20 cellular contexts compared by ENCODE assay signal in genomic region chr2:191270303-191271178, GRCh38. TPM values are rescaled to one million over a fixed set of nuclear protein-coding genes. Genes with fewer than 3 reads are reported as not detected.
DNase-seq lines count a peak whose midpoint lies in the region; ATAC-seq, FAIRE-seq and TF ChIP-seq lines count a peak whose summit lies in the region.
"Had no signal": no experiment of that assay in that cellular context is flagged by ENCODE, and none has a peak within 500 bp of the region (broad histone marks: within the 10 kb centered on the region; RNA-seq: fewer than 3 reads in every experiment).

No MANE protein-coding gene starts in this region.

- CTCF ChIA-PET in HepG2 (lab: Yijun Ruan, JAX; ENCODE audit: low intra/inter-chr PET ratio, low total read pairs): no interaction called here
- CTCF ChIA-PET in SK-N-SH (lab: Yijun Ruan, JAX): interaction anchor here (1.2 to 1.6 kb wide), 2 partner anchors 9 to 46 kb away, joined by 3 to 4 read pairs; no protein-coding TSS in a partner anchor

- in situ Hi-C loops in HepG2 (cut with HindIII; ENCODE audit: extremely low pct_ligation_motif_present, low pct_unique_long_range_greater_than_20kb): no loop called here

- FAIRE-seq in HepG2 (lab: Jason Lieb, UNC): no peak
- FAIRE-seq: astrocyte, colon, GM18507 had no signal

- TF ChIP-seq CTCF in GM23338 (conservative IDR thresholded peaks at IDR 0.05; ENCODE audit: low read depth in 2 of 2) (no peak), neural progenitor cell (IDR thresholded peaks at IDR 0.05) (no peak), HepG2 (CRISPR knock-in tag; IDR thresholded peaks at IDR 0.05) (no peak), SK-N-SH (IDR thresholded peaks at IDR 0.05) (no peak), spleen (IDR thresholded peaks at IDR 0.05 in 8 of 11, conservative IDR thresholded peaks at IDR 0.05 in 3 of 11) (no peak)

- no peaks in the 10 kb centered on the region for H3K9me2 ChIP-seq in GM23338 (ENCODE audit: insufficient read depth)
- no peaks in the 10 kb centered on the region for H3K9me2 ChIP-seq in SK-N-SH

- H3K9ac ChIP-seq in neural progenitor cell: no peak overlapping the region
- no peak overlapping the region for H3K9ac ChIP-seq in HepG2 (ENCODE audit: insufficient read depth, low read depth, low read length)
- H3K9ac ChIP-seq in SK-N-SH: no peak overlapping the region

- H3K27ac ChIP-seq in GM23338 (ENCODE audit: low read depth): no peak overlapping the region
- peak overlapping the region; percentile 90 for H3K27ac ChIP-seq in neural progenitor cell
- no peak overlapping the region for H3K27ac ChIP-seq in HepG2 (ENCODE audit: extremely low read length, insufficient read depth, low read length)
- no peak overlapping the region; a peak in 1 of 4 replicates for H3K27ac ChIP-seq in SK-N-SH (ENCODE audit: low read depth in 2 of 2, low read length in 1 of 2)
- no peak overlapping the region for H3K27ac ChIP-seq in spleen
- H3K27ac ChIP-seq: neutrophil had no signal

- no TSS peak for BruUV-seq in HepG2 (replicated peaks; lab: Mats Ljungman, UMichigan)

- H3K4me3 Mint-ChIP-seq in GM23338: no peak overlapping the region
- H3K4me3 Mint-ChIP-seq in neural progenitor cell: peak overlapping the region; percentile 7

- ATAC-seq in GM23338 (peak; percentile 28; the same call in 2 of the 3 replicates), HepG2 (no peak)
- ATAC-seq: left colon had no signal

- H3K27me3 ChIP-seq in GM23338 (ENCODE audit: insufficient read depth) (no peaks in the 10 kb centered on the region), neural progenitor cell (no peaks in the 10 kb centered on the region), HepG2 (ENCODE audit: control insufficient read depth in 1 of 2, insufficient read depth in 2 of 2, low read length in 2 of 2) (no peaks in the 10 kb centered on the region), SK-N-SH (ENCODE audit: insufficient read depth) (no peaks in the 10 kb centered on the region), spleen (replicated peaks in 1 of 7) (no peaks in the 10 kb centered on the region)
- H3K27me3 ChIP-seq: neutrophil had no signal

- H3K79me2 ChIP-seq in GM23338 (replicated peaks; ENCODE audit: insufficient read depth) (peaks cover 100% of the 10 kb centered on the region), neural progenitor cell (ENCODE audit: low read depth) (peaks cover 100% of the 10 kb centered on the region), HepG2 (ENCODE audit: insufficient read depth, low read length) (peaks cover 93% of the 10 kb centered on the region), SK-N-SH (ENCODE audit: insufficient read depth) (peaks cover 100% of the 10 kb centered on the region)

- H2AFZ ChIP-seq in GM23338 (no peak overlapping the region), neural progenitor cell (replicated peaks) (no peak overlapping the region), HepG2 (ENCODE audit: low read length) (no peak overlapping the region), SK-N-SH (ENCODE audit: low read depth) (no peak overlapping the region)

- H3K36me3 ChIP-seq in GM23338 (ENCODE audit: insufficient read depth) (no peaks in the 10 kb centered on the region), neural progenitor cell (no peaks in the 10 kb centered on the region), HepG2 (replicated peaks in 1 of 2; ENCODE audit: control insufficient read depth in 1 of 2, insufficient read depth in 2 of 2, low read length in 2 of 2) (no peaks in the 10 kb centered on the region), SK-N-SH (replicated peaks in 1 of 2; ENCODE audit: control insufficient read depth in 1 of 2, insufficient read depth in 2 of 2, low read length in 1 of 2) (no peaks in the 10 kb centered on the region), spleen (no peaks in the 10 kb centered on the region)
- H3K36me3 ChIP-seq: neutrophil had no signal

- DNase-seq in Ammon's horn (ENCODE audit: low spot score) (peak; percentile 27), GM23338 (ENCODE audit: low spot score) (no peak), dermis blood vessel endothelial cell (peak; percentile 57), neural progenitor cell (ENCODE audit: low spot score) (peak; percentile 73), HepG2 (ENCODE audit: low spot score) (no peak), SK-N-SH (no peak), spleen (no peak)
- DNase-seq: activated naive CD4-positive, alpha-beta T cell; AML-193; Caco-2; EL; foreskin fibroblast; left colon; NCI-H524 treated with DMSO at 0.1 percent for 48 hours; SHP77 treated with DMSO at 0.1 percent for 48 hours had no signal

- no peak for TF ChIP-seq POLR2A in HepG2 (IDR thresholded peaks at IDR 0.05; ENCODE audit: insufficient read depth in 1 of 2, low read depth in 2 of 2, low read length in 2 of 2)
- no peak for TF ChIP-seq POLR2A in spleen (IDR thresholded peaks at IDR 0.05)

- H3K27ac Mint-ChIP-seq in GM23338 (no peak overlapping the region), neural progenitor cell (peak overlapping the region; percentile 82)

- H3K4me1 Mint-ChIP-seq in GM23338 (peaks cover 59% of the 10 kb centered on the region), neural progenitor cell (peaks cover 40% of the 10 kb centered on the region)

- H3K36me3 Mint-ChIP-seq in GM23338 (ENCODE audit: low read depth): no peaks in the 10 kb centered on the region
- peaks cover 29% of the 10 kb centered on the region for H3K36me3 Mint-ChIP-seq in neural progenitor cell

- no peaks in the 10 kb centered on the region for H3K27me3 Mint-ChIP-seq in GM23338 (ENCODE audit: insufficient read depth, low read depth, poor library complexity)
- no peaks in the 10 kb centered on the region for H3K27me3 Mint-ChIP-seq in neural progenitor cell (ENCODE audit: insufficient read depth, low read depth)

- intact Hi-C loops in HepG2 (cut with micrococcal nuclease; ENCODE audit: unreplicated experiment): no loop called here
- intact Hi-C loops in spleen (cut with DNase I; ENCODE audit: low total_unique reads): no loop called here

- TF ChIP-seq RAD21 in HepG2 (CRISPR knock-in tag; IDR thresholded peaks at IDR 0.05) (no peak), SK-N-SH (IDR thresholded peaks at IDR 0.05; ENCODE audit: low read length) (no peak)

- H3F3A ChIP-seq in GM23338 (replicated peaks; ENCODE audit: low read depth) (no peaks in the 10 kb centered on the region), neural progenitor cell (ENCODE audit: low read depth) (peaks cover 15% of the 10 kb centered on the region), SK-N-SH (replicated peaks; ENCODE audit: insufficient read depth) (peaks cover 2% of the 10 kb centered on the region)

- H3K4me3 ChIP-seq in GM23338 (no peak overlapping the region), neural progenitor cell (peak overlapping the region; percentile 0), HepG2 (replicated peaks in 1 of 3; ENCODE audit: insufficient read depth in 1 of 3, low read depth in 2 of 3, low read length in 3 of 3) (no peak overlapping the region), SK-N-SH (ENCODE audit: low read depth in 2 of 2, low read length in 1 of 2) (no peak overlapping the region), spleen (no peak overlapping the region)

- H3K9me3 Mint-ChIP-seq in GM23338: no peaks in the 10 kb centered on the region
- peaks cover 15% of the 10 kb centered on the region for H3K9me3 Mint-ChIP-seq in neural progenitor cell

- no peak overlapping the region for H3K4me2 ChIP-seq in GM23338
- H3K4me2 ChIP-seq in neural progenitor cell: peak overlapping the region; percentile 50
- H3K4me2 ChIP-seq in HepG2 (ENCODE audit: low read depth, low read length): no peak overlapping the region
- H3K4me2 ChIP-seq in SK-N-SH: no peak overlapping the region

- POLR2A ChIA-PET in HepG2 (lab: Yijun Ruan, JAX): interaction anchor here (0.6 to 1.0 kb wide), 2 partner anchors 19 to 42 kb away, joined by 3 to 4 read pairs; no protein-coding TSS in a partner anchor
- POLR2A ChIA-PET in SK-N-SH (lab: Yijun Ruan, JAX): no interaction called here

- H4K20me1 ChIP-seq in GM23338 (replicated peaks; ENCODE audit: insufficient read depth) (peaks cover 62% of the 10 kb centered on the region), neural progenitor cell (ENCODE audit: low read depth) (peaks cover 23% of the 10 kb centered on the region), HepG2 (ENCODE audit: insufficient read depth, low read length) (0 out of 2 replicates have a peak, but pooled peaks cover 5% of the 10 kb centered on the region), SK-N-SH (ENCODE audit: insufficient read depth) (peaks cover 30% of the 10 kb centered on the region; the same call in 1 of the 2 replicates)

- WGBS in HepG2 (ENCODE audit: low lambda C conversion rate): 96% methylated on average over 6 of the region's 6 CpGs
- 94% methylated on average over 6 of the region's 6 CpGs for WGBS in SK-N-SH (ENCODE audit: low lambda C conversion rate)
- WGBS in spleen, 5 donors: 72 to 83% (median 75%) methylated on average over 6 of the region's 6 CpGs

- H3K4me1 ChIP-seq in GM23338 (ENCODE audit: insufficient read depth) (peaks cover 41% of the 10 kb centered on the region), neural progenitor cell (peaks cover 22% of the 10 kb centered on the region), HepG2 (ENCODE audit: insufficient read depth, low read length) (peaks cover 24% of the 10 kb centered on the region; the same call in 1 of the 2 replicates), SK-N-SH (ENCODE audit: control insufficient read depth in 1 of 2, insufficient read depth in 2 of 2, low read depth in 1 of 2, low read length in 1 of 2) (peaks cover 7 to 12% of the 10 kb centered on the region in 2 experiments), spleen (peaks cover 0 to 42% (median 16%) of the 10 kb centered on the region in 6 donors)
- H3K4me1 ChIP-seq: Caco-2 had no signal

- TF ChIP-seq EP300 in HepG2 (IDR thresholded peaks at IDR 0.05; ENCODE audit: low read depth in 2 of 2, low read length in 2 of 2): no peak
- TF ChIP-seq EP300 in HepG2 (CRISPR knock-in tag; IDR thresholded peaks at IDR 0.05; ENCODE audit: borderline replicate concordance): no peak
- no peak for TF ChIP-seq EP300 in SK-N-SH (IDR thresholded peaks at IDR 0.05; ENCODE audit: borderline replicate concordance in 1 of 2, low read depth in 1 of 2, low read length in 1 of 2)

- H3K9me3 ChIP-seq in neural progenitor cell (ENCODE audit: low read depth) (no peaks in the 10 kb centered on the region), HepG2 (ENCODE audit: low read length) (no peaks in the 10 kb centered on the region), SK-N-SH (no peaks in the 10 kb centered on the region), spleen (no peaks in the 10 kb centered on the region)
- H3K9me3 ChIP-seq: Caco-2, neutrophil had no signal

RNA-seq across cellular contexts. Expression of gene MYO1B, which starts 25.3 kb away (rescaled TPM):
- 60.4 and 70.6 TPM in 2 replicates for total RNA-seq in GM23338 (2014; rRNA removed; shearing (Covaris generic))
- polyA plus RNA-seq in GM23338 (2016; fragmentation: Nextera tagmentation; extraction: Ambion mirVana): 20.0 and 26.4 TPM in 2 replicates
- 131 and 133 TPM in 2 replicates for total RNA-seq in dermis blood vessel endothelial cell
- 64.8 and 88.0 TPM in 2 replicates for total RNA-seq in neural progenitor cell (ENCODE audit: low replicate concordance)
- total RNA-seq in HepG2 (2016; rRNA removed; fragmentation: Illumina TruSeq; extraction: Trizol): 89.8 and 134 TPM in 2 replicates
- 6.6 and 8.5 TPM in 2 replicates for total RNA-seq in HepG2 (2016; cell fraction: cytosol; rRNA removed; fragmentation: Illumina TruSeq; extraction: Trizol; ENCODE audit: low read depth)
- total RNA-seq in HepG2 (2016; cell fraction: insoluble cytoplasmic fraction; rRNA removed; fragmentation: Illumina TruSeq; extraction: Trizol): 89.7 and 128 TPM in 2 replicates
- total RNA-seq in HepG2 (2016; cell fraction: membrane; rRNA removed; fragmentation: Illumina TruSeq; extraction: Trizol): 27.4 and 29.4 TPM in 2 replicates
- 108 and 113 TPM in 2 replicates for total RNA-seq in HepG2 (2016; cell fraction: nucleus; rRNA removed; fragmentation: Illumina TruSeq; extraction: Trizol)
- 29.5 and 36.9 TPM in 2 replicates for polyA plus RNA-seq in HepG2 (2011; rRNA removed)
- 14.6 and 19.2 TPM in 2 replicates for polyA plus RNA-seq in HepG2 (2011; cell fraction: cytosol; rRNA removed)
- polyA plus RNA-seq in HepG2 (2011; cell fraction: nucleus; rRNA removed): 34.7 and 34.9 TPM in 2 replicates
- 29.4 and 36.8 TPM in 2 replicates for polyA plus RNA-seq in HepG2 (2012)
- polyA plus RNA-seq in HepG2 (2016; cell fraction: cytosol; fragmentation: Illumina TruSeq; extraction: Trizol; ENCODE audit: low read depth): 2.2 and 2.6 TPM in 2 replicates
- polyA plus RNA-seq in HepG2 (2016; cell fraction: insoluble cytoplasmic fraction; fragmentation: Illumina TruSeq; extraction: Trizol; ENCODE audit: low read depth): 101 and 106 TPM in 2 replicates
- polyA plus RNA-seq in HepG2 (2016; cell fraction: membrane; fragmentation: Illumina TruSeq; extraction: Trizol; ENCODE audit: low read depth): 8.4 and 10.5 TPM in 2 replicates
- polyA plus RNA-seq in HepG2 (2016; cell fraction: nucleus; fragmentation: Illumina TruSeq; extraction: Trizol; ENCODE audit: insufficient read depth, low read depth): 79.1 and 80.1 TPM in 2 replicates
- 12.3 and 50.8 TPM in 2 replicates for polyA minus RNA-seq in HepG2 (2011; rRNA and poly(A)+ RNA removed; ENCODE audit: low replicate concordance)
- 45.9 and 51.5 TPM in 2 replicates for polyA minus RNA-seq in HepG2 (2011; cell fraction: cytosol; rRNA and poly(A)+ RNA removed)
- 155 and 169 TPM in 2 replicates for polyA minus RNA-seq in HepG2 (2011; cell fraction: nucleus; rRNA and poly(A)+ RNA removed)
- polyA plus RNA-seq in SK-N-SH (2012; rRNA removed): 20.2 and 26.5 TPM in 2 replicates
- polyA plus RNA-seq in SK-N-SH (2012; cell fraction: cytosol; rRNA removed): 31.0 and 32.2 TPM in 2 replicates
- 12.7 and 29.2 TPM in 2 replicates for polyA plus RNA-seq in SK-N-SH (2012; cell fraction: nucleus; rRNA removed)
- total RNA-seq in spleen: 10 to 100 TPM; 11.3 to 25.8 (median 20.8) TPM
- polyA plus RNA-seq in spleen: 1 to 10 TPM; 5.3 to 8.3 (median 8.1) TPM
- total RNA-seq: OCI-LY7 had no signal

Comparison
In these comparisons a context has a peak if more than half of its experiments do, and no peak if none do; other contexts are left out.
1. DNase-seq: peak in Ammon's horn (single experiment), dermis blood vessel endothelial cell (single experiment) and neural progenitor cell (single experiment); none in GM23338 (single experiment), HepG2 (single experiment), SK-N-SH (single experiment) and spleen (single experiment).